In genomic region chr16:56869513-56870270, GRCh38 we compare ENCODE assay signal across 8 cellular contexts. TPM values are rescaled to one million over a fixed set of nuclear protein-coding genes. Genes with fewer than 3 reads are reported as not detected.
DNase-seq lines count a peak whose midpoint lies in the region; ATAC-seq and TF ChIP-seq lines count a peak whose summit lies in the region.

No MANE protein-coding gene starts in this region.

- H3K27me3 Mint-ChIP-seq in IgD-negative memory B cell, result no peaks in the 10 kb centered on the region
- H3K27me3 Mint-ChIP-seq in activated naive CD4-positive, alpha-beta T cell treated with anti-CD3 and anti-CD28 coated beads, Interleukin-2, amount 10 ng/mL, durations not matched to agents 7 days and 5 days, result peaks cover 5% of the 10 kb centered on the region
- H3K27me3 Mint-ChIP-seq in naive thymus-derived CD4-positive, alpha-beta T cell, result no peaks in the 10 kb centered on the region

- H3K36me3 Mint-ChIP-seq in IgD-negative memory B cell, result peaks cover 4% of the 10 kb centered on the region
- no peaks in the 10 kb centered on the region for H3K36me3 Mint-ChIP-seq in activated naive CD4-positive, alpha-beta T cell treated with anti-CD3 and anti-CD28 coated beads, Interleukin-2, amount 10 ng/mL, durations not matched to agents 7 days and 5 days
- H3K36me3 Mint-ChIP-seq in naive thymus-derived CD4-positive, alpha-beta T cell, result no peaks in the 10 kb centered on the region

- H3K27me3 ChIP-seq in naive thymus-derived CD4-positive, alpha-beta T cell (ENCODE audit: control insufficient read depth in 2 of 2, insufficient read depth in 2 of 2, low read length in 2 of 2), result no peaks in the 10 kb centered on the region

- peak overlapping the region; percentile 7 to 92 (median 76) for H3K4me3 Mint-ChIP-seq in IgD-negative memory B cell
- H3K4me3 Mint-ChIP-seq in activated naive CD4-positive, alpha-beta T cell treated with anti-CD3 and anti-CD28 coated beads, Interleukin-2, amount 10 ng/mL, durations not matched to agents 7 days and 5 days, result no peak overlapping the region
- H3K4me3 Mint-ChIP-seq in naive thymus-derived CD4-positive, alpha-beta T cell, result no peak overlapping the region

- no peak overlapping the region for H3K27ac ChIP-seq in naive thymus-derived CD4-positive, alpha-beta T cell (ENCODE audit: low read depth, low read length)

- CTCF ChIA-PET in GM10248 (lab: Yijun Ruan, JAX), result interaction anchor here (0.7 to 8.2 kb wide), 11 partner anchors 10 to 95 kb away, joined by 3 to 53 read pairs (median 4); partner anchors contain the start of gene CETP
- CTCF ChIA-PET in activated naive CD4-positive, alpha-beta T cell treated with anti-CD3 and anti-CD28 coated beads, Interleukin-2, amount 10 ng/mL, durations not matched to agents 7 days and 5 days (lab: Charles Lee), result interaction anchor here (0.6 to 7.3 kb wide), 18 partner anchors 9 to 293 kb away, joined by 3 to 96 read pairs (median 4); no protein-coding TSS in a partner anchor
- CTCF ChIA-PET in naive thymus-derived CD4-positive, alpha-beta T cell (lab: Charles Lee), result interaction anchor here (0.7 to 1.6 kb wide), 4 partner anchors 19 to 85 kb away, joined by 3 to 5 read pairs (median 4); no protein-coding TSS in a partner anchor

- H3K27ac Mint-ChIP-seq in IgD-negative memory B cell, result peak overlapping the region; percentile 28 to 84 (median 67)
- no peak overlapping the region for H3K27ac Mint-ChIP-seq in activated naive CD4-positive, alpha-beta T cell treated with anti-CD3 and anti-CD28 coated beads, Interleukin-2, amount 10 ng/mL, durations not matched to agents 7 days and 5 days
- peak overlapping the region in 1 of 9 donors; percentile 46 for H3K27ac Mint-ChIP-seq in naive thymus-derived CD4-positive, alpha-beta T cell

- POLR2A ChIA-PET in GM10248 (lab: Yijun Ruan, JAX), result interaction anchor here (0.6 to 1.3 kb wide), 4 partner anchors 62 to 76 kb away, joined by 3 to 5 read pairs (median 3); partner anchors contain the start of gene HERPUD1
- POLR2A ChIA-PET in naive thymus-derived CD4-positive, alpha-beta T cell (lab: Charles Lee), result interaction anchor here (1.6 kb wide), 1 partner anchor 62 kb away, joined by 7 read pairs; the partner anchor contains the start of gene HERPUD1

- DNase-seq in GM10248 (ENCODE audit: extremely low spot score) (peak; percentile 68), pons (ENCODE audit: low spot score) (no peak), putamen (ENCODE audit: low spot score) (no peak), NCI-H1436 (lab: John Stamatoyannopoulos, UW) (no peak)
- DNase-seq in activated naive CD4-positive, alpha-beta T cell treated with anti-CD3 and anti-CD28 coated beads, Interleukin-2, amount 10 ng/mL, durations not matched to agents 7 days and 5 days, result peak; percentile 62
- DNase-seq in naive thymus-derived CD4-positive, alpha-beta T cell, result peak in 3 of 9 donors; percentile 9 to 29 (median 21)

- no peaks in the 10 kb centered on the region for H3K9me3 Mint-ChIP-seq in IgD-negative memory B cell
- H3K9me3 Mint-ChIP-seq in activated naive CD4-positive, alpha-beta T cell treated with anti-CD3 and anti-CD28 coated beads, Interleukin-2, amount 10 ng/mL, durations not matched to agents 7 days and 5 days, result no peaks in the 10 kb centered on the region
- H3K9me3 Mint-ChIP-seq in naive thymus-derived CD4-positive, alpha-beta T cell, result peaks cover 0 to 3% (median 0%) of the 10 kb centered on the region in 11 donors

- peak; percentile 50 for ATAC-seq in naive thymus-derived CD4-positive, alpha-beta T cell
- ATAC-seq in HG03520 (IDR thresholded peaks at IDR 0.05; ENCODE audit: unreplicated experiment), result no peak

- no peaks in the 10 kb centered on the region for H3K4me1 ChIP-seq in naive thymus-derived CD4-positive, alpha-beta T cell (ENCODE audit: control insufficient read depth in 2 of 2, insufficient read depth in 2 of 2, low read length in 2 of 2)

- H3K4me3 ChIP-seq in naive thymus-derived CD4-positive, alpha-beta T cell (ENCODE audit: low read length), result no peak overlapping the region

- H3K4me1 Mint-ChIP-seq in IgD-negative memory B cell, result peaks cover 16 to 24% (median 16%) of the 10 kb centered on the region in 3 donors
- H3K4me1 Mint-ChIP-seq in activated naive CD4-positive, alpha-beta T cell treated with anti-CD3 and anti-CD28 coated beads, Interleukin-2, amount 10 ng/mL, durations not matched to agents 7 days and 5 days, result peaks cover 7% of the 10 kb centered on the region
- peaks cover 0 to 9% (median 6%) of the 10 kb centered on the region in 7 donors for H3K4me1 Mint-ChIP-seq in naive thymus-derived CD4-positive, alpha-beta T cell

- intact Hi-C loops in naive thymus-derived CD4-positive, alpha-beta T cell (cut with micrococcal nuclease), result loop anchor here (1.0 to 10.0 kb wide), 3 partner anchors 76 to 292 kb away; no protein-coding TSS in a partner anchor

- H3K36me3 ChIP-seq in naive thymus-derived CD4-positive, alpha-beta T cell (ENCODE audit: control insufficient read depth in 2 of 3, insufficient read depth in 3 of 3, low read length in 3 of 3), result no peaks in the 10 kb centered on the region

- no peaks in the 10 kb centered on the region for H3K9me3 ChIP-seq in naive thymus-derived CD4-positive, alpha-beta T cell (ENCODE audit: control insufficient read depth in 2 of 3, low read length in 3 of 3)

- peak; percentile 39 for TF ChIP-seq CTCF in GM10248 (IDR thresholded peaks at IDR 0.05; ENCODE audit: control extremely low read depth, extremely low read depth, low read depth, missing control alignments)

RNA-seq across cellular contexts. Expression of gene SLC12A3, which starts 4.7 kb away (rescaled TPM):
- polyA plus RNA-seq in IgD-negative memory B cell, result 1.6 TPM
- under 1 TPM in 2 of 5 experiments, not detected in 3; 0.08 to 0.49 TPM for total RNA-seq in naive thymus-derived CD4-positive, alpha-beta T cell
- not detected for polyA plus RNA-seq in naive thymus-derived CD4-positive, alpha-beta T cell

Comparison
In these comparisons a context has a peak if more than half of its experiments do, and no peak if none do; other contexts are left out.
1. DNase-seq: peak in GM10248 (single experiment) and activated naive CD4-positive, alpha-beta T cell treated with anti-CD3 and anti-CD28 coated beads, Interleukin-2, amount 10 ng/mL, durations not matched to agents 7 days and 5 days (single experiment); none in pons (single experiment), putamen (single experiment) and NCI-H1436 (single experiment).
2. H3K4me3 Mint-ChIP-seq: peak in IgD-negative memory B cell (4 of 4); none in activated naive CD4-positive, alpha-beta T cell treated with anti-CD3 and anti-CD28 coated beads, Interleukin-2, amount 10 ng/mL, durations not matched to agents 7 days and 5 days (single experiment) and naive thymus-derived CD4-positive, alpha-beta T cell (0 of 10).